In genomic region chr4:76616526-76616925, GRCh38 we compare ENCODE assay signal across 14 cellular contexts.
DNase-seq lines count a peak whose midpoint lies in the region; ATAC-seq and TF ChIP-seq lines count a peak whose summit lies in the region.
"Had no signal": no experiment of that assay in that cellular context is flagged by ENCODE, and none has a peak within 500 bp of the region (broad histone marks: within the 10 kb centered on the region; RNA-seq: fewer than 3 reads in every experiment).

No MANE protein-coding gene starts in this region.

- H3K9me3 ChIP-seq in thoracic aorta = no peaks in the 10 kb centered on the region
- H3K9me3 ChIP-seq: BE2C had no signal

- no peak for TF ChIP-seq CTCF in thoracic aorta (IDR thresholded peaks at IDR 0.05)

- H3K9me3 Mint-ChIP-seq in activated naive CD8-positive, alpha-beta T cell treated with anti-CD3 and anti-CD28 coated beads for 36 hours = no peaks in the 10 kb centered on the region
- H3K9me3 Mint-ChIP-seq: CD4-positive, alpha-beta memory T cell; GM23338; H9 had no signal

- no peaks in the 10 kb centered on the region for H3K27me3 ChIP-seq in thoracic aorta (replicated peaks; ENCODE audit: insufficient read depth)
- H3K27me3 ChIP-seq: BE2C had no signal

- no peak for ATAC-seq in thoracic aorta (ENCODE audit: insufficient number of reproducible peaks, low FRiP score, low read depth)
- ATAC-seq in HG03378 (IDR thresholded peaks at IDR 0.05; ENCODE audit: unreplicated experiment) = no peak
- ATAC-seq: GM23338, HepG2 had no signal

- H3K4me3 ChIP-seq in thoracic aorta = no peak overlapping the region
- H3K4me3 ChIP-seq: GM23338 had no signal

- DNase-seq in NOMO-1 treated with DMSO at 0.1 percent for 48 hours (lab: John Stamatoyannopoulos, UW; ENCODE audit: unreplicated experiment) (peak; percentile 44), SKM-1 treated with dmso at 0.1 percent for 144 hours (lab: John Stamatoyannopoulos, UW; ENCODE audit: unreplicated experiment) (peak; percentile 9), fibroblast of gingiva (ENCODE audit: low read depth) (peak; percentile 68), thoracic aorta (ENCODE audit: low spot score) (no peak), hypothalamus (lab: John Stamatoyannopoulos, UW) (no peak)
- DNase-seq in activated naive CD8-positive, alpha-beta T cell treated with anti-CD3 and anti-CD28 coated beads for 36 hours = no peak
- DNase-seq: BE2C; CD4-positive, alpha-beta memory T cell; DMS79; H9 had no signal

- H3K4me3 Mint-ChIP-seq in activated naive CD8-positive, alpha-beta T cell treated with anti-CD3 and anti-CD28 coated beads for 36 hours = no peak overlapping the region
- H3K4me3 Mint-ChIP-seq: CD4-positive, alpha-beta memory T cell; GM23338; H9 had no signal

- H3K27ac Mint-ChIP-seq in activated naive CD8-positive, alpha-beta T cell treated with anti-CD3 and anti-CD28 coated beads for 36 hours = no peak overlapping the region
- H3K27ac Mint-ChIP-seq: CD4-positive, alpha-beta memory T cell; GM23338; H9 had no signal

- H3K4me1 ChIP-seq in thoracic aorta (ENCODE audit: control insufficient read depth in 1 of 2, low read depth in 2 of 2) = peaks cover 30 to 89% of the 10 kb centered on the region in 2 donors
- H3K4me1 ChIP-seq: BE2C had no signal

- H3K27ac ChIP-seq in thoracic aorta = peak overlapping the region; percentile 85 to 90
- H3K27ac ChIP-seq: C4-2B had no signal

- H3K4me1 Mint-ChIP-seq in activated naive CD8-positive, alpha-beta T cell treated with anti-CD3 and anti-CD28 coated beads for 36 hours = no peaks in the 10 kb centered on the region
- H3K4me1 Mint-ChIP-seq: CD4-positive, alpha-beta memory T cell had no signal

- H3K27me3 Mint-ChIP-seq in activated naive CD8-positive, alpha-beta T cell treated with anti-CD3 and anti-CD28 coated beads for 36 hours = peaks cover 29% of the 10 kb centered on the region

- no peaks in the 10 kb centered on the region for H3K36me3 Mint-ChIP-seq in activated naive CD8-positive, alpha-beta T cell treated with anti-CD3 and anti-CD28 coated beads for 36 hours
- H3K36me3 Mint-ChIP-seq: CD4-positive, alpha-beta memory T cell had no signal

- H3K36me3 ChIP-seq in thoracic aorta = no peaks in the 10 kb centered on the region
- H3K36me3 ChIP-seq: BE2C had no signal

Comparison
In these comparisons a context has a peak if more than half of its experiments do, and no peak if none do; other contexts are left out.
1. DNase-seq: peak in NOMO-1 treated with DMSO at 0.1 percent for 48 hours (single experiment), SKM-1 treated with dmso at 0.1 percent for 144 hours (single experiment) and fibroblast of gingiva (single experiment); none in thoracic aorta (single experiment), hypothalamus (0 of 51) and activated naive CD8-positive, alpha-beta T cell treated with anti-CD3 and anti-CD28 coated beads for 36 hours (single experiment).